Comparison of ENCODE assay signal across 17 cellular contexts in genomic region chr11:44780940-44781631, GRCh38. TPM values are rescaled to one million over a fixed set of nuclear protein-coding genes. Genes with fewer than 3 reads are reported as not detected.
DNase-seq lines count a peak whose midpoint lies in the region; ATAC-seq, FAIRE-seq and TF ChIP-seq lines count a peak whose summit lies in the region.
"Had no signal": no experiment of that assay in that cellular context is flagged by ENCODE, and none has a peak within 500 bp of the region (broad histone marks: within the 10 kb centered on the region; RNA-seq: fewer than 3 reads in every experiment).

No MANE protein-coding gene starts in this region.

- FAIRE-seq in HepG2 (lab: Jason Lieb, UNC): no peak
- FAIRE-seq: A204.1, endothelial cell of umbilical vein had no signal

- H3K9ac ChIP-seq in fibroblast of lung (ENCODE audit: insufficient read depth, low read length): no peak overlapping the region
- H3K9ac ChIP-seq in HepG2 (ENCODE audit: insufficient read depth, low read depth, low read length): no peak overlapping the region
- H3K9ac ChIP-seq: neural progenitor cell had no signal

- no TSS peak for BruUV-seq in HepG2 (replicated peaks; lab: Mats Ljungman, UMichigan)

- H3K36me3 ChIP-seq in fibroblast of lung (ENCODE audit: control insufficient read depth, insufficient read depth, low read length): no peaks in the 10 kb centered on the region
- no peaks in the 10 kb centered on the region for H3K36me3 ChIP-seq in HepG2 (replicated peaks in 1 of 2; ENCODE audit: control insufficient read depth in 1 of 2, insufficient read depth in 2 of 2, low read length in 2 of 2)
- H3K36me3 ChIP-seq: breast epithelium, neural progenitor cell, upper lobe of left lung had no signal

- H3K27me3 Mint-ChIP-seq in type B pancreatic cell: no peaks in the 10 kb centered on the region

- 43% methylated on average over 6 of the region's 9 CpGs for WGBS in HepG2 (ENCODE audit: low lambda C conversion rate)

- no peak overlapping the region for H3K27ac Mint-ChIP-seq in type B pancreatic cell
- H3K27ac Mint-ChIP-seq: activated T-helper 1 cell treated with anti-CD3 and anti-CD28 coated beads, Interleukin-12 subunit alpha, Interleukin-12 subunit beta, Interleukin-2, Interleukin-4 antibody, amounts not matched to agents 30 ng/mL and 10 ng/mL and 1 ng/mL, durations not matched to agents 14 hours and 24 hours and 36 hours; neural progenitor cell had no signal

- H2AFZ ChIP-seq in fibroblast of lung (ENCODE audit: low read length): no peak overlapping the region
- H2AFZ ChIP-seq in HepG2 (ENCODE audit: low read length): no peak overlapping the region
- H2AFZ ChIP-seq: neural progenitor cell had no signal

- H3K27me3 ChIP-seq in fibroblast of lung (ENCODE audit: control insufficient read depth, insufficient read depth, low read length): peaks cover 21% of the 10 kb centered on the region
- no peaks in the 10 kb centered on the region for H3K27me3 ChIP-seq in HepG2 (ENCODE audit: control insufficient read depth in 1 of 2, insufficient read depth in 2 of 2, low read length in 2 of 2)
- H3K27me3 ChIP-seq: breast epithelium, neural progenitor cell, upper lobe of left lung had no signal

- H3K4me3 ChIP-seq in fibroblast of lung (replicated peaks in 1 of 4; ENCODE audit: control extremely low read depth in 1 of 4, insufficient read depth in 1 of 4, low read depth in 3 of 4, low read length in 4 of 4): no peak overlapping the region
- H3K4me3 ChIP-seq in HepG2 (replicated peaks in 1 of 3; ENCODE audit: insufficient read depth in 1 of 3, low read depth in 2 of 3, low read length in 3 of 3): no peak overlapping the region
- H3K4me3 ChIP-seq: breast epithelium, neural progenitor cell, upper lobe of left lung had no signal

- peaks cover 68% of the 10 kb centered on the region for H3K4me1 Mint-ChIP-seq in type B pancreatic cell (ENCODE audit: unreplicated experiment)

- TF ChIP-seq RAD21 in HepG2 (CRISPR knock-in tag; IDR thresholded peaks at IDR 0.05): no peak

- intact Hi-C loops in HepG2 (cut with micrococcal nuclease; ENCODE audit: unreplicated experiment): no loop called here

- H3K9me3 Mint-ChIP-seq in type B pancreatic cell: no peaks in the 10 kb centered on the region
- H3K9me3 Mint-ChIP-seq: activated T-helper 1 cell treated with anti-CD3 and anti-CD28 coated beads, Interleukin-12 subunit alpha, Interleukin-12 subunit beta, Interleukin-2, Interleukin-4 antibody, amounts not matched to agents 30 ng/mL and 10 ng/mL and 1 ng/mL, durations not matched to agents 14 hours and 24 hours and 36 hours; neural progenitor cell had no signal

- peaks cover 14% of the 10 kb centered on the region for H3K36me3 Mint-ChIP-seq in type B pancreatic cell

- no peak overlapping the region for H3K27ac ChIP-seq in fibroblast of lung (ENCODE audit: insufficient read depth, low read length)
- no peak overlapping the region for H3K27ac ChIP-seq in HepG2 (ENCODE audit: extremely low read length, insufficient read depth, low read length)
- H3K27ac ChIP-seq: breast epithelium, neural progenitor cell, upper lobe of left lung had no signal

- H3K79me2 ChIP-seq in fibroblast of lung (ENCODE audit: control insufficient read depth, insufficient read depth, low read length) (no peaks in the 10 kb centered on the region), HepG2 (ENCODE audit: insufficient read depth, low read length) (no peaks in the 10 kb centered on the region)

- H4K20me1 ChIP-seq in fibroblast of lung (ENCODE audit: control insufficient read depth, extremely low read depth, insufficient read depth, low read length): no peaks in the 10 kb centered on the region
- H4K20me1 ChIP-seq in HepG2 (ENCODE audit: insufficient read depth, low read length): no peaks in the 10 kb centered on the region

- H3K9me3 ChIP-seq in fibroblast of lung (ENCODE audit: control insufficient read depth, insufficient read depth, low read depth, low read length) (no peaks in the 10 kb centered on the region), HepG2 (ENCODE audit: low read length) (no peaks in the 10 kb centered on the region)
- H3K9me3 ChIP-seq: breast epithelium, upper lobe of left lung had no signal

- DNase-seq in SKM-1 treated with dmso at 0.1 percent for 144 hours (lab: John Stamatoyannopoulos, UW; ENCODE audit: unreplicated experiment): peak; percentile 4
- DNase-seq in SKM-1 (lab: John Stamatoyannopoulos, UW; ENCODE audit: unreplicated experiment): no peak
- DNase-seq in fibroblast of lung (ENCODE audit: low read depth in 2 of 2): peak; percentile 36 to 73
- no peak for DNase-seq in HepG2 (ENCODE audit: low spot score)
- no peak for DNase-seq in type B pancreatic cell (ENCODE audit: extremely low spot score, unreplicated experiment)
- no peak for DNase-seq in RPMI8226
- DNase-seq: COR-L47, NCI-H1092, NCI-H526 treated with DMSO at 0.1 percent for 48 hours had no signal

- TF ChIP-seq CTCF in fibroblast of lung (conservative IDR thresholded peaks at IDR 0.05 in 1 of 2, IDR thresholded peaks at IDR 0.05 in 1 of 2; ENCODE audit: low read depth in 1 of 2, low read length in 2 of 2): no peak
- TF ChIP-seq CTCF in HepG2 (CRISPR knock-in tag; IDR thresholded peaks at IDR 0.05): no peak
- no peak for TF ChIP-seq CTCF in type B pancreatic cell (conservative IDR thresholded peaks at IDR 0.05)

- H3K4me1 ChIP-seq in fibroblast of lung (ENCODE audit: control insufficient read depth, extremely low read depth, insufficient read depth, low read length) (no peaks in the 10 kb centered on the region), HepG2 (ENCODE audit: insufficient read depth, low read length) (no peaks in the 10 kb centered on the region)
- H3K4me1 ChIP-seq: breast epithelium had no signal

- no peak for ATAC-seq in HepG2
- ATAC-seq in HG02970 (IDR thresholded peaks at IDR 0.05; ENCODE audit: low FRiP score, unreplicated experiment): no peak
- ATAC-seq in HG03354 (IDR thresholded peaks at IDR 0.05; ENCODE audit: poor library complexity, severe bottlenecking, unreplicated experiment): no peak

- H3K4me3 Mint-ChIP-seq in type B pancreatic cell: peak overlapping the region; percentile 35
- H3K4me3 Mint-ChIP-seq: activated T-helper 1 cell treated with anti-CD3 and anti-CD28 coated beads, Interleukin-12 subunit alpha, Interleukin-12 subunit beta, Interleukin-2, Interleukin-4 antibody, amounts not matched to agents 30 ng/mL and 10 ng/mL and 1 ng/mL, durations not matched to agents 14 hours and 24 hours and 36 hours; neural progenitor cell had no signal

- in situ Hi-C loops in HepG2 (cut with HindIII; ENCODE audit: extremely low pct_ligation_motif_present, low pct_unique_long_range_greater_than_20kb): no loop called here

- CTCF ChIA-PET in HepG2 (lab: Yijun Ruan, JAX; ENCODE audit: low intra/inter-chr PET ratio, low total read pairs): no interaction called here

- H3K4me2 ChIP-seq in fibroblast of lung (ENCODE audit: extremely low read depth, insufficient read depth, low read length) (no peak overlapping the region), HepG2 (ENCODE audit: low read depth, low read length) (no peak overlapping the region)
- H3K4me2 ChIP-seq: neural progenitor cell had no signal

- POLR2A ChIA-PET in HepG2 (lab: Yijun Ruan, JAX): no interaction called here

- TF ChIP-seq EP300 in HepG2 (IDR thresholded peaks at IDR 0.05; ENCODE audit: low read depth in 2 of 2, low read length in 2 of 2) (no peak), HepG2 (CRISPR knock-in tag; IDR thresholded peaks at IDR 0.05; ENCODE audit: borderline replicate concordance) (no peak)

- TF ChIP-seq POLR2A in HepG2 (IDR thresholded peaks at IDR 0.05; ENCODE audit: insufficient read depth in 1 of 2, low read depth in 2 of 2, low read length in 2 of 2): no peak

TF ChIP-seq in HepG2, 621 proteins besides CTCF, POLR2A, EP300 and RAD21:
- no peak for TF ChIP-seq FOXM1 (CRISPR knock-in tag; IDR thresholded peaks at IDR 0.05)
- TF ChIP-seq RFX5 (IDR thresholded peaks at IDR 0.05; ENCODE audit: low read depth, low read length): peak; percentile 25; the same call in 1 of the 2 replicates
- peak; percentile 98 for TF ChIP-seq MAFF (IDR thresholded peaks at IDR 0.05; ENCODE audit: low read depth, low read length)
- TF ChIP-seq MAFK (conservative IDR thresholded peaks at IDR 0.05 in 1 of 2, IDR thresholded peaks at IDR 0.05 in 1 of 2; ENCODE audit: low read length in 2 of 2): peak; percentile 98 to 99
- TF ChIP-seq NFE2L2 (IDR thresholded peaks at IDR 0.05; ENCODE audit: low read length): no peak

RNA-seq across cellular contexts. Expression of gene TSPAN18, which starts 54.3 kb away (rescaled TPM):
- 0.26 TPM in 1 of 2 replicates, not detected in the other for total RNA-seq in fibroblast of lung
- polyA plus RNA-seq in fibroblast of lung: 0.09 and 0.15 TPM in 2 replicates
- 0.20 and 0.58 TPM in 2 replicates for polyA plus RNA-seq in fibroblast of lung (2012)
- polyA minus RNA-seq in fibroblast of lung (ENCODE audit: low replicate concordance): 0.55 TPM in 1 of 2 replicates, not detected in the other
- not detected in 2 replicates for total RNA-seq in HepG2 (2016; rRNA removed; fragmentation: Illumina TruSeq; extraction: Trizol)
- not detected in 2 replicates for total RNA-seq in HepG2 (2016; cell fraction: cytosol; rRNA removed; fragmentation: Illumina TruSeq; extraction: Trizol; ENCODE audit: low read depth)
- not detected in 2 replicates for total RNA-seq in HepG2 (2016; cell fraction: insoluble cytoplasmic fraction; rRNA removed; fragmentation: Illumina TruSeq; extraction: Trizol)
- not detected in 2 replicates for total RNA-seq in HepG2 (2016; cell fraction: membrane; rRNA removed; fragmentation: Illumina TruSeq; extraction: Trizol)
- not detected in 2 replicates for total RNA-seq in HepG2 (2016; cell fraction: nucleus; rRNA removed; fragmentation: Illumina TruSeq; extraction: Trizol)
- not detected in 2 replicates for polyA plus RNA-seq in HepG2 (2011; rRNA removed)
- polyA plus RNA-seq in HepG2 (2011; cell fraction: cytosol; rRNA removed): not detected in 2 replicates
- not detected in 2 replicates for polyA plus RNA-seq in HepG2 (2011; cell fraction: nucleus; rRNA removed)
- polyA plus RNA-seq in HepG2 (2012): not detected in 2 replicates
- not detected in 2 replicates for polyA plus RNA-seq in HepG2 (2016; cell fraction: cytosol; fragmentation: Illumina TruSeq; extraction: Trizol; ENCODE audit: low read depth)
- polyA plus RNA-seq in HepG2 (2016; cell fraction: insoluble cytoplasmic fraction; fragmentation: Illumina TruSeq; extraction: Trizol; ENCODE audit: low read depth): not detected in 2 replicates
- not detected in 2 replicates for polyA plus RNA-seq in HepG2 (2016; cell fraction: membrane; fragmentation: Illumina TruSeq; extraction: Trizol; ENCODE audit: low read depth)
- not detected in 2 replicates for polyA plus RNA-seq in HepG2 (2016; cell fraction: nucleus; fragmentation: Illumina TruSeq; extraction: Trizol; ENCODE audit: insufficient read depth, low read depth)
- not detected in 2 replicates for polyA minus RNA-seq in HepG2 (2011; rRNA and poly(A)+ RNA removed; ENCODE audit: low replicate concordance)
- polyA minus RNA-seq in HepG2 (2011; cell fraction: cytosol; rRNA and poly(A)+ RNA removed): not detected in 2 replicates
- polyA minus RNA-seq in HepG2 (2011; cell fraction: nucleus; rRNA and poly(A)+ RNA removed): not detected in 2 replicates
- total RNA-seq in type B pancreatic cell (ENCODE audit: low replicate concordance): 29.0 and 52.8 TPM in 2 replicates

Comparison
In these comparisons a context has a peak if more than half of its experiments do, and no peak if none do; other contexts are left out.
1. DNase-seq: peak in SKM-1 treated with dmso at 0.1 percent for 144 hours (single experiment) and fibroblast of lung (2 of 2); none in SKM-1 (single experiment), HepG2 (single experiment), type B pancreatic cell (single experiment) and RPMI8226 (single experiment).
2. RNA of gene TSPAN18, which starts 54.3 kb away (total RNA-seq): 29.0 to 52.8 TPM in type B pancreatic cell; 0.26 TPM in fibroblast of lung and not detected in HepG2; every median in the first group is over 10 times any median in the second.